Comparison of ENCODE assay signal across 23 cellular contexts in the genomic region with DNA sequence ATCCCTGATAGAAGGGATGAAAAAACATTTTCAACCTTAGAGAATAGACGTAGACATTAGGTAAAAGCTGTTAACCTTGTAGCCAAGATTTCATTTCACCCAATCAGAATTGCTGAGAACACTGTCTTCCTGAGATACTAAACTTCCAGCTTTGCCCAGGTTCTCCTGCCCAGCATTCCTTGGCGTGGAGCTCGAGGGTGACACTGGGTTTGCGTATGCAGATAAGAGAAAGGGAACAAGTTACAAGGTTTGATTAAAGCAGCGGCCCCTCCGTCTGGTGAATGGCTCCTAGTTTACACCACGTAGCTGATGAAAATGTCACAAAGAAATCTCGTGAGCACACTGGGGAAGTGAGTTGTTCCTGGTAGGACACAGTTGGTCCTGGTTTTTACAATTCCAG.
"Had no signal": no experiment of that assay in that cellular context is flagged by ENCODE, and none has a peak within 500 bp of the region (broad histone marks: within the 10 kb centered on the region; RNA-seq: fewer than 3 reads in every experiment).

No MANE protein-coding gene starts in this region.

- H3K27ac ChIP-seq: RWPE1, SJSA1, SK-N-MC had no signal

- ATAC-seq: HepG2, Panc1, PC-3 had no signal

- H3K9me3 ChIP-seq: SJSA1 had no signal

- H3K4me3 ChIP-seq: SJSA1, SK-N-MC had no signal

- H3K27me3 ChIP-seq: SJSA1 had no signal

- DNase-seq: IMR-90, Kasumi-1, KG1, MM.1S, NCI-H1092 treated with DMSO at 0.1 percent for 48 hours, NCI-H1436, NCI-H187, NCI-H2029, NCI-H2081 treated with DMSO at 0.1 percent for 48 hours, NCI-H2171, NCI-H226, NCI-H446, NCI-H510A, NCI-H524 treated with DMSO at 0.1 percent for 48 hours, NCI-H69, NCI-H774, PC-3, SIG-M5 had no signal

- H3K36me3 ChIP-seq: SJSA1 had no signal
